1 cellular context compared by ENCODE assay signal in the genomic region with DNA sequence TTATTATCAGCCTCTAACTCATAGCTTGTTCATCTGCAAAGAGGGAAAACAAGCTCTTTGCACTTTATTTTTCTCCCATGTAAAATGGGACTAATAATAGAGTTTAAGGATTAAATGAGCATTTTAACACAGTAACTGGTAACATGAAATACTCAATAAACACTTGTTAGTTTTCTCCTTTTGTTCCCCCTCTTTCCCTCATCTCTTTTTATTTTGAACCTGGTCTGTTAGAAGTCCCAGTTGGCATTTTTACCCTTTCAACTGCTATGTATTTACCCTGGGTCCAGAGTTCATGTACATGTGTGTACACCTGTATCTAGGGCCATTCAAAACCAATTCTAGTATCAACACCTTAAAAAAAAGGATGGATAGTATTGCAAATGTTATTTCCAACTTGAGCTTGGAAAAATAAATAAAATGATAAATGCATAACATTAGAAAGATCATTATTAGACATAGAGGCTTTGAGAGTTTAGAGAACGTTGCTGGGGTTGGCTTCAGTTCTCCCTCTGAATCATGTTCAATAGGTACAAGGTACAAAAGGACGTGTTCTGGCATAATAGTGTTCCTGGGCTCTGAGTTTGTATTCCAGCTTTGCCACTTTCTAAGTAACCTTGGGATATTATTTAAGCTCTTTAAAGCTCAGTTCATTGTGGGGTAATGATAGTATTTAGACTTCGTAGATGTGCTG.
A peak's percentile ranks its signal among the peaks of the same experiment; 100 is the strongest.
TF ChIP-seq lines count a peak whose summit lies in the region.

No MANE protein-coding gene starts in this region.

TF ChIP-seq in HepG2, 621 proteins besides CTCF, POLR2A, EP300 and RAD21 (continued from another document and continues in another):
- peak; percentile 73; the same call in 1 of the 2 replicates for TF ChIP-seq ZNF362 (CRISPR knock-in tag; IDR thresholded peaks at IDR 0.05; ENCODE audit: borderline replicate concordance)
- no peak for TF ChIP-seq ZHX2 (IDR thresholded peaks at IDR 0.05; ENCODE audit: low read depth)
- TF ChIP-seq ZHX2 (CRISPR knock-in tag; IDR thresholded peaks at IDR 0.05; ENCODE audit: borderline replicate concordance) = no peak
- peak; percentile 85 for TF ChIP-seq HMG20A (CRISPR knock-in tag; IDR thresholded peaks at IDR 0.05; ENCODE audit: borderline replicate concordance)
- TF ChIP-seq, protein P1, sequence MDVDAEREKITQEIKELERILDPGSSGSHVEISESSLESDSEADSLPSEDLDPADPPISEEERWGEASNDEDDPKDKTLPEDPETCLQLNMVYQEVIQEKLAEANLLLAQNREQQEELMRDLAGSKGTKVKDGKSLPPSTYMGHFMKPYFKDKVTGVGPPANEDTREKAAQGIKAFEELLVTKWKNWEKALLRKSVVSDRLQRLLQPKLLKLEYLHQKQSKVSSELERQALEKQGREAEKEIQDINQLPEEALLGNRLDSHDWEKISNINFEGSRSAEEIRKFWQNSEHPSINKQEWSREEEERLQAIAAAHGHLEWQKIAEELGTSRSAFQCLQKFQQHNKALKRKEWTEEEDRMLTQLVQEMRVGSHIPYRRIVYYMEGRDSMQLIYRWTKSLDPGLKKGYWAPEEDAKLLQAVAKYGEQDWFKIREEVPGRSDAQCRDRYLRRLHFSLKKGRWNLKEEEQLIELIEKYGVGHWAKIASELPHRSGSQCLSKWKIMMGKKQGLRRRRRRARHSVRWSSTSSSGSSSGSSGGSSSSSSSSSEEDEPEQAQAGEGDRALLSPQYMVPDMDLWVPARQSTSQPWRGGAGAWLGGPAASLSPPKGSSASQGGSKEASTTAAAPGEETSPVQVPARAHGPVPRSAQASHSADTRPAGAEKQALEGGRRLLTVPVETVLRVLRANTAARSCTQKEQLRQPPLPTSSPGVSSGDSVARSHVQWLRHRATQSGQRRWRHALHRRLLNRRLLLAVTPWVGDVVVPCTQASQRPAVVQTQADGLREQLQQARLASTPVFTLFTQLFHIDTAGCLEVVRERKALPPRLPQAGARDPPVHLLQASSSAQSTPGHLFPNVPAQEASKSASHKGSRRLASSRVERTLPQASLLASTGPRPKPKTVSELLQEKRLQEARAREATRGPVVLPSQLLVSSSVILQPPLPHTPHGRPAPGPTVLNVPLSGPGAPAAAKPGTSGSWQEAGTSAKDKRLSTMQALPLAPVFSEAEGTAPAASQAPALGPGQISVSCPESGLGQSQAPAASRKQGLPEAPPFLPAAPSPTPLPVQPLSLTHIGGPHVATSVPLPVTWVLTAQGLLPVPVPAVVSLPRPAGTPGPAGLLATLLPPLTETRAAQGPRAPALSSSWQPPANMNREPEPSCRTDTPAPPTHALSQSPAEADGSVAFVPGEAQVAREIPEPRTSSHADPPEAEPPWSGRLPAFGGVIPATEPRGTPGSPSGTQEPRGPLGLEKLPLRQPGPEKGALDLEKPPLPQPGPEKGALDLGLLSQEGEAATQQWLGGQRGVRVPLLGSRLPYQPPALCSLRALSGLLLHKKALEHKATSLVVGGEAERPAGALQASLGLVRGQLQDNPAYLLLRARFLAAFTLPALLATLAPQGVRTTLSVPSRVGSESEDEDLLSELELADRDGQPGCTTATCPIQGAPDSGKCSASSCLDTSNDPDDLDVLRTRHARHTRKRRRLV (CRISPR knock-in tag; IDR thresholded peaks at IDR 0.05) = no peak
- peak; percentile 33 for TF ChIP-seq RXRB (CRISPR knock-in tag; IDR thresholded peaks at IDR 0.05; ENCODE audit: borderline replicate concordance)
- no peak for TF ChIP-seq ZFP36 (IDR thresholded peaks at IDR 0.05; ENCODE audit: borderline replicate concordance, low read depth, low read length, partially characterized antibody)
- peak; percentile 56 for TF ChIP-seq ZBTB39 (CRISPR knock-in tag; IDR thresholded peaks at IDR 0.05)
- TF ChIP-seq SKIL (CRISPR knock-in tag; IDR thresholded peaks at IDR 0.05; ENCODE audit: borderline replicate concordance) = peak; percentile 28; the same call in 1 of the 2 replicates
- peak; percentile 48; the same call in 1 of the 2 replicates for TF ChIP-seq ZNF331 (CRISPR knock-in tag; IDR thresholded peaks at IDR 0.05)
- TF ChIP-seq, protein P2, sequence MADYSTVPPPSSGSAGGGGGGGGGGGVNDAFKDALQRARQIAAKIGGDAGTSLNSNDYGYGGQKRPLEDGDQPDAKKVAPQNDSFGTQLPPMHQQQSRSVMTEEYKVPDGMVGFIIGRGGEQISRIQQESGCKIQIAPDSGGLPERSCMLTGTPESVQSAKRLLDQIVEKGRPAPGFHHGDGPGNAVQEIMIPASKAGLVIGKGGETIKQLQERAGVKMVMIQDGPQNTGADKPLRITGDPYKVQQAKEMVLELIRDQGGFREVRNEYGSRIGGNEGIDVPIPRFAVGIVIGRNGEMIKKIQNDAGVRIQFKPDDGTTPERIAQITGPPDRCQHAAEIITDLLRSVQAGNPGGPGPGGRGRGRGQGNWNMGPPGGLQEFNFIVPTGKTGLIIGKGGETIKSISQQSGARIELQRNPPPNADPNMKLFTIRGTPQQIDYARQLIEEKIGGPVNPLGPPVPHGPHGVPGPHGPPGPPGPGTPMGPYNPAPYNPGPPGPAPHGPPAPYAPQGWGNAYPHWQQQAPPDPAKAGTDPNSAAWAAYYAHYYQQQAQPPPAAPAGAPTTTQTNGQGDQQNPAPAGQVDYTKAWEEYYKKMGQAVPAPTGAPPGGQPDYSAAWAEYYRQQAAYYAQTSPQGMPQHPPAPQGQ (CRISPR knock-in tag; IDR thresholded peaks at IDR 0.05; ENCODE audit: borderline replicate concordance) = no peak
- TF ChIP-seq TGIF2 (CRISPR knock-in tag; IDR thresholded peaks at IDR 0.05) = peak; percentile 65; the same call in 1 of the 2 replicates
- no peak for TF ChIP-seq ZBTB7B (CRISPR knock-in tag; IDR thresholded peaks at IDR 0.05)
- no peak for TF ChIP-seq CBX1 (IDR thresholded peaks at IDR 0.05; ENCODE audit: low read depth)
- no peak for TF ChIP-seq RXRA (CRISPR knock-in tag; IDR thresholded peaks at IDR 0.05)
- peak; percentile 36 for TF ChIP-seq TCF7 (IDR thresholded peaks at IDR 0.05; ENCODE audit: low read depth)
- TF ChIP-seq MXI1 (IDR thresholded peaks at IDR 0.05; ENCODE audit: borderline replicate concordance, low read depth, low read length) = 0 out of 3 replicates have a peak, but pooled peaks have one; percentile 60
- no peak for TF ChIP-seq PHF8 (CRISPR knock-in tag; IDR thresholded peaks at IDR 0.05)
- TF ChIP-seq ZNF558 (CRISPR knock-in tag; IDR thresholded peaks at IDR 0.05; ENCODE audit: borderline replicate concordance) = peak; percentile 14; the same call in 1 of the 2 replicates
- no peak for TF ChIP-seq SP1 (IDR thresholded peaks at IDR 0.05)
- 0 out of 2 replicates have a peak, but pooled peaks have one; percentile 14 for TF ChIP-seq SP1 (CRISPR knock-in tag; IDR thresholded peaks at IDR 0.05)
- TF ChIP-seq MBD4 (IDR thresholded peaks at IDR 0.05; ENCODE audit: borderline replicate concordance, low read length) = peak; percentile 63; the same call in 1 of the 2 replicates
- TF ChIP-seq CENPX (CRISPR knock-in tag; IDR thresholded peaks at IDR 0.05) = no peak
- TF ChIP-seq CBX2 (IDR thresholded peaks at IDR 0.05; ENCODE audit: low read depth, low read length) = no peak
- no peak for TF ChIP-seq CBX2 (CRISPR knock-in tag; IDR thresholded peaks at IDR 0.05; ENCODE audit: low read depth)
- TF ChIP-seq HMGA1 (CRISPR knock-in tag; conservative IDR thresholded peaks at IDR 0.05) = no peak
- TF ChIP-seq ZNF891 (CRISPR knock-in tag; IDR thresholded peaks at IDR 0.05) = no peak
- 0 out of 2 replicates have a peak, but pooled peaks have one; percentile 21 for TF ChIP-seq TEF (CRISPR knock-in tag; IDR thresholded peaks at IDR 0.05)
- TF ChIP-seq ZNF652 (CRISPR knock-in tag; IDR thresholded peaks at IDR 0.05; ENCODE audit: borderline replicate concordance, low read depth) = peak; percentile 33; the same call in 1 of the 2 replicates
- peak; percentile 43; the same call in 1 of the 2 replicates for TF ChIP-seq ZFP82 (CRISPR knock-in tag; IDR thresholded peaks at IDR 0.05; ENCODE audit: borderline replicate concordance)
- TF ChIP-seq MEF2D (CRISPR knock-in tag; IDR thresholded peaks at IDR 0.05) = peak; percentile 56; the same call in 1 of the 2 replicates
- TF ChIP-seq SMYD3 (CRISPR knock-in tag; IDR thresholded peaks at IDR 0.05) = no peak
- TF ChIP-seq HNRNPUL1 (IDR thresholded peaks at IDR 0.05; ENCODE audit: low read depth, low read length) = peak; percentile 59; the same call in 1 of the 2 replicates
- no peak for TF ChIP-seq HES4 (CRISPR knock-in tag; IDR thresholded peaks at IDR 0.05; ENCODE audit: borderline replicate concordance)
- no peak for TF ChIP-seq ZNF589 (CRISPR knock-in tag; conservative IDR thresholded peaks at IDR 0.05)
- peak; percentile 86 for TF ChIP-seq BCL6 (CRISPR knock-in tag; IDR thresholded peaks at IDR 0.05)
- TF ChIP-seq, protein P3, sequence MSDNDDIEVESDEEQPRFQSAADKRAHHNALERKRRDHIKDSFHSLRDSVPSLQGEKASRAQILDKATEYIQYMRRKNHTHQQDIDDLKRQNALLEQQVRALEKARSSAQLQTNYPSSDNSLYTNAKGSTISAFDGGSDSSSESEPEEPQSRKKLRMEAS (IDR thresholded peaks at IDR 0.05) = peak; percentile 27; the same call in 1 of the 2 replicates
- TF ChIP-seq KDM6A (CRISPR knock-in tag; IDR thresholded peaks at IDR 0.05; ENCODE audit: low read depth) = peak; percentile 98
